8 cellular contexts compared by ENCODE assay signal in the genomic region with DNA sequence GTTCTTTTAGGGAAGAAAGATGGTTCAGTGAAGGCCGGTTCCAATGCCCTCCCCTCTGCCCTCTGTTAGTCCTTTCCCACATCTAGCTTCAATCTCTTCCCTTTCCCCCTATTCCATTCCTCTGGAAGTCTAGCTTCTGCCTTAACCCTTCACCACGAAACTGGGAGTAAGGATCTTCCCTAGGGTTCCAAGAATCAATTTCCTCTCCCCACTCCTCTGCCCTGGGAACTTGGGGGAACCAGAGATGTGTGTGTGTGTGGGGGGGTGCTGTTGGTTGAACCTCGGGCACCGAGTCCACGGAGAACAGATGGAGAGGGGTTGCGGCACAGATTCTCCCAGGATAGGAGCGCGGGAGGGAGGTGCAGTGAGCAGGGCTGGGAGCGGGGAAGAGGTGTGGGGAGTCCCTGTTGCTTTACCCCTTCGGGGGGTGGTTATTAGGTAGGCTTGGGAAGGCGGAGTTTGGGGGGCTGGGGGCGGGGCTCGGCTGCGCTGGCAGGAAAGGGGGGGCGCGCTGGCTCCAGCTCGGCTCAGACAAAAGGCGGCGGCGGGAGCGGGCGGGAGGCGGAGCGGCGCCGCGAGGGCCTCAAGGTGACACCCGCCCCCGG. TPM values are rescaled to one million over a fixed set of nuclear protein-coding genes. Genes with fewer than 3 reads are reported as not detected.
DNase-seq lines count a peak whose midpoint lies in the region; ATAC-seq and TF ChIP-seq lines count a peak whose summit lies in the region.
"Had no signal": no experiment of that assay in that cellular context is flagged by ENCODE, and none has a peak within 500 bp of the region (broad histone marks: within the 10 kb centered on the region; RNA-seq: fewer than 3 reads in every experiment).

A gene (plus strand): TSS at position 530 of the 605 bp plus-strand sequence. CDS start 293 bp downstream, outside the sequence.

- H4K20me1 ChIP-seq in OCI-LY1 (ENCODE audit: insufficient read depth, low read length), result no peaks in the 10 kb centered on the region

- no peaks in the 10 kb centered on the region for H3F3A ChIP-seq in OCI-LY1 (ENCODE audit: insufficient read depth, low read length)

- H2AFZ ChIP-seq in OCI-LY1 (ENCODE audit: low read length), result no peak within 1 kb of the TSS

- H3K4me2 ChIP-seq in OCI-LY1 (ENCODE audit: low read length), result peak within 1 kb of the TSS; percentile 41; the same call in 1 of the 2 replicates

- H3K36me3 Mint-ChIP-seq in effector memory CD8-positive, alpha-beta T cell (ENCODE audit: insufficient read depth), result peaks cover 11% of the 10 kb centered on the region
- peaks cover 5% of the 10 kb centered on the region for H3K36me3 Mint-ChIP-seq in progenitor cell of endocrine pancreas (ENCODE audit: insufficient read depth)

- H3K9me3 ChIP-seq in OCI-LY1 (ENCODE audit: low read length), result no peaks in the 10 kb centered on the region

- no peaks in the 10 kb centered on the region for H3K36me3 ChIP-seq in OCI-LY1 (ENCODE audit: insufficient read depth, low read length)

- no peak within 1 kb of the TSS for H3K27ac ChIP-seq in OCI-LY1 (ENCODE audit: low read depth, low read length, poor library complexity, severe bottlenecking)

- H3K27ac Mint-ChIP-seq in effector memory CD8-positive, alpha-beta T cell, result no peak within 1 kb of the TSS
- H3K27ac Mint-ChIP-seq in progenitor cell of endocrine pancreas, result peak within 1 kb of the TSS; percentile 3

- peak within 1 kb of the TSS; percentile 75 to 77 for H3K4me3 Mint-ChIP-seq in effector memory CD8-positive, alpha-beta T cell
- H3K4me3 Mint-ChIP-seq in progenitor cell of endocrine pancreas (ENCODE audit: low read depth), result peak within 1 kb of the TSS; percentile 73

- no peaks in the 10 kb centered on the region for H3K9me2 ChIP-seq in OCI-LY1 (ENCODE audit: low read depth, low read length)

- in situ Hi-C loops in G401 (cut with HindIII; ENCODE audit: low sequenced_read_pairs), result no loop called here

- TF ChIP-seq CTCF in OCI-LY1 (IDR thresholded peaks at IDR 0.05; ENCODE audit: low read length) (no peak), progenitor cell of endocrine pancreas (IDR thresholded peaks at IDR 0.05; ENCODE audit: unreplicated experiment) (no peak)

- peak within 1 kb of the TSS; percentile 36 for H3K4me3 ChIP-seq in OCI-LY1 (ENCODE audit: low read depth, low read length, poor library complexity, severe bottlenecking)

- no peak within 1 kb of the TSS for H3K9ac ChIP-seq in OCI-LY1 (ENCODE audit: low read length)

- H3K79me2 ChIP-seq in OCI-LY1 (ENCODE audit: insufficient read depth, low read length), result no peaks in the 10 kb centered on the region

- peaks cover 54 to 64% of the 10 kb centered on the region in 2 donors for H3K27me3 Mint-ChIP-seq in effector memory CD8-positive, alpha-beta T cell
- peaks cover 50% of the 10 kb centered on the region for H3K27me3 Mint-ChIP-seq in progenitor cell of endocrine pancreas

- no peaks in the 10 kb centered on the region for H3K9me3 Mint-ChIP-seq in effector memory CD8-positive, alpha-beta T cell
- no peaks in the 10 kb centered on the region for H3K9me3 Mint-ChIP-seq in progenitor cell of endocrine pancreas (ENCODE audit: low read depth)

- DNase-seq in G401 (ENCODE audit: low spot score) (peak; percentile 89), progenitor cell of endocrine pancreas (ENCODE audit: low spot score, unreplicated experiment) (no peak), OCI-M2 (lab: John Stamatoyannopoulos, UW; ENCODE audit: unreplicated experiment) (no peak), NCI-H1694 (lab: John Stamatoyannopoulos, UW) (no peak)
- DNase-seq in effector memory CD8-positive, alpha-beta T cell, result no peak
- DNase-seq in effector CD4-positive, alpha-beta T cell, result no peak

- H3K27me3 ChIP-seq in OCI-LY1 (ENCODE audit: insufficient read depth, low read length), result peaks cover 6% of the 10 kb centered on the region; the same call in 1 of the 2 replicates

- no peak for ATAC-seq in effector memory CD8-positive, alpha-beta T cell (replicated peaks)

- H3K4me1 Mint-ChIP-seq in effector memory CD8-positive, alpha-beta T cell (ENCODE audit: low read depth in 2 of 2), result peaks cover 13 to 16% of the 10 kb centered on the region in 2 donors
- peaks cover 2% of the 10 kb centered on the region for H3K4me1 Mint-ChIP-seq in progenitor cell of endocrine pancreas (ENCODE audit: low read depth)

- peaks cover 5% of the 10 kb centered on the region for H3K4me1 ChIP-seq in OCI-LY1 (ENCODE audit: insufficient read depth, low read length, severe bottlenecking)

RNA-seq across cellular contexts. Expression of the gene that starts here (rescaled TPM):
- 14.3 and 14.6 TPM in 2 replicates for total RNA-seq in G401 (2014; rRNA removed; shearing (Covaris generic))
- total RNA-seq in progenitor cell of endocrine pancreas, result 3.5 and 4.7 TPM in 2 replicates
- total RNA-seq: renal cortical epithelial cell had no signal
